25 cellular contexts compared by ENCODE assay signal in the genomic region with DNA sequence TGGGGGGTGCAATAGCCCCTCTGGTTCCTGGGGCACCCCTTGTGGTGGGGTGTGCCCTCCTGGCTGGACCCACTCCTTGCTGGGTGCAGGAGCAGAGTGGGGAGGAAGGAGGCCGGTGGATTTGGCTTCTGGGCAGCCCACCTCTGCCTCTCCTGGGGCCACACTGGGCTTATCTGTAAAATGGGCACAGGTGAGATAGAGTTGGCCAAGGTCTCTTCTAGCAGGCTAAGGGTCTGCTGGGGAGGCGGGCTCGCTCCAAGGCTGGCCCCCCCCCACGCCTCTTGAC. TPM values are rescaled to one million over a fixed set of nuclear protein-coding genes. Genes with fewer than 3 reads are reported as not detected.
"Had no signal": no experiment of that assay in that cellular context is flagged by ENCODE, and none has a peak within 500 bp of the region (broad histone marks: within the 10 kb centered on the region; RNA-seq: fewer than 3 reads in every experiment).

No MANE protein-coding gene starts in this region.

- H3K36me3 ChIP-seq: esophagus squamous epithelium, gastroesophageal sphincter, spleen, tibial nerve had no signal

- ATAC-seq: effector memory CD8-positive, alpha-beta T cell; gastroesophageal sphincter; psoas muscle; sciatic nerve; stimulated activated memory B cell treated with anti-CD40 and anti-IgM and Interleukin-4, amounts not matched to agents 10 μg/mL and 1 μg/mL and 100 μg/mL, for 72 hours; stimulated activated naive CD8-positive, alpha-beta T cell treated with anti-CD3 and anti-CD28 coated beads, Interleukin-15, amount 100 ng/mL, for 72 hours had no signal

- H3K9me3 ChIP-seq: esophagus squamous epithelium, gastroesophageal sphincter, psoas muscle, spleen, testis, tibial nerve had no signal

- H3K4me1 ChIP-seq: psoas muscle had no signal

- H3K27me3 ChIP-seq: testis had no signal

- H3K36me3 Mint-ChIP-seq: stimulated activated memory B cell treated with anti-CD40 and anti-IgM and Interleukin-4, amounts not matched to agents 10 μg/mL and 1 μg/mL and 100 μg/mL, for 72 hours had no signal

- H3K4me3 Mint-ChIP-seq: stimulated activated memory B cell treated with anti-CD40 and anti-IgM and Interleukin-4, amounts not matched to agents 10 μg/mL and 1 μg/mL and 100 μg/mL, for 72 hours; stimulated activated naive CD8-positive, alpha-beta T cell treated with anti-CD3 and anti-CD28 coated beads, Interleukin-15, amount 100 ng/mL, for 72 hours had no signal

- H3K27ac Mint-ChIP-seq: effector memory CD8-positive, alpha-beta T cell; nephron; stimulated activated memory B cell treated with anti-CD40 and anti-IgM and Interleukin-4, amounts not matched to agents 10 μg/mL and 1 μg/mL and 100 μg/mL, for 72 hours; stimulated activated naive CD8-positive, alpha-beta T cell treated with anti-CD3 and anti-CD28 coated beads, Interleukin-15, amount 100 ng/mL, for 72 hours had no signal

- H3K4me3 ChIP-seq: psoas muscle, tibial nerve had no signal

- H3K27ac ChIP-seq: esophagus squamous epithelium, gastroesophageal sphincter, psoas muscle, spleen, testis, tibial nerve had no signal

- H3K9me3 Mint-ChIP-seq: central memory CD8-positive, alpha-beta T cell; effector memory CD8-positive, alpha-beta T cell; stimulated activated memory B cell treated with anti-CD40 and anti-IgM and Interleukin-4, amounts not matched to agents 10 μg/mL and 1 μg/mL and 100 μg/mL, for 72 hours; stimulated activated naive CD8-positive, alpha-beta T cell treated with anti-CD3 and anti-CD28 coated beads, Interleukin-15, amount 100 ng/mL, for 72 hours had no signal

- DNase-seq: effector memory CD8-positive, alpha-beta T cell; esophagus squamous epithelium; foreskin fibroblast; mammary epithelial cell; psoas muscle; spleen; stimulated activated CD4-positive, alpha-beta T cell treated with anti-CD3 and anti-CD28 coated beads, Interleukin-15, amount 100 ng/mL, for 24 hours; stimulated activated CD4-positive, alpha-beta T cell treated with anti-CD3 and anti-CD28 coated beads, Interleukin-1b, Interleukin-23, amount 100 ng/mL, for 48 hours; stimulated activated CD4-positive, alpha-beta T cell treated with anti-CD3 and anti-CD28 coated beads, Interleukin-4, amount 100 ng/mL, for 24 hours; stimulated activated naive CD8-positive, alpha-beta T cell treated with anti-CD3 and anti-CD28 coated beads, Interleukin-15, amount 100 ng/mL, for 72 hours; testis had no signal

RNA-seq across cellular contexts. Expression of a gene that starts 12.8 kb away (rescaled TPM):
- total RNA-seq: epithelial cell of proximal tubule, gastroesophageal sphincter, kidney epithelial cell, mammary epithelial cell, mucosa of gallbladder, myocyte, osteoblast, psoas muscle, sciatic nerve, skeletal muscle tissue, spleen, subcutaneous adipose tissue, ureter had no signal
- polyA plus RNA-seq: mammary epithelial cell, psoas muscle, spleen had no signal
